Comparison of ENCODE assay signal across 8 cellular contexts in genomic region chr9:137611623-137612609, GRCh38. TPM values are rescaled to one million over a fixed set of nuclear protein-coding genes. Genes with fewer than 3 reads are reported as not detected.
DNase-seq lines count a peak whose midpoint lies in the region; TF ChIP-seq lines count a peak whose summit lies in the region.

No MANE protein-coding gene starts in this region.

- peak overlapping the region; percentile 84 for H3K27ac Mint-ChIP-seq in activated T-cell treated with anti-CD3 and anti-CD28 coated beads, Interleukin-2, amount 50 U/mL, for 24 hours

- H3K9me3 Mint-ChIP-seq in activated T-cell treated with anti-CD3 and anti-CD28 coated beads, Interleukin-2, amount 50 U/mL, for 24 hours: no peaks in the 10 kb centered on the region

- H3K4me1 Mint-ChIP-seq in activated T-cell treated with anti-CD3 and anti-CD28 coated beads, Interleukin-2, amount 50 U/mL, for 24 hours (ENCODE audit: low read depth): peaks cover 42% of the 10 kb centered on the region

- peak; percentile 56 for DNase-seq in activated T-cell treated with anti-CD3 and anti-CD28 coated beads, Interleukin-2, amount 50 U/mL, for 24 hours
- DNase-seq in activated T-cell treated with anti-CD3 and anti-CD28 coated beads for 4 hours: no peak
- DNase-seq in RKO (ENCODE audit: low spot score): peak; percentile 84
- DNase-seq in choroid plexus epithelial cell (ENCODE audit: low read depth): peak; percentile 80
- DNase-seq in mucosa of gallbladder (ENCODE audit: low spot score): peak; percentile 94
- DNase-seq in T-helper 2 cell: no peak
- DNase-seq in MV-4-11 (lab: John Stamatoyannopoulos, UW): no peak
- no peak for DNase-seq in mesenteric fat pad (ENCODE audit: low spot score)

- no peaks in the 10 kb centered on the region for H3K27me3 Mint-ChIP-seq in activated T-cell treated with anti-CD3 and anti-CD28 coated beads, Interleukin-2, amount 50 U/mL, for 24 hours

- no peak overlapping the region for H3K4me3 ChIP-seq in choroid plexus epithelial cell (ENCODE audit: low read depth, low read length)

- H3K36me3 Mint-ChIP-seq in activated T-cell treated with anti-CD3 and anti-CD28 coated beads, Interleukin-2, amount 50 U/mL, for 24 hours (ENCODE audit: low read depth): peaks cover 37% of the 10 kb centered on the region

- no peak overlapping the region for H3K4me3 Mint-ChIP-seq in activated T-cell treated with anti-CD3 and anti-CD28 coated beads, Interleukin-2, amount 50 U/mL, for 24 hours

- no peak for TF ChIP-seq CTCF in choroid plexus epithelial cell (conservative IDR thresholded peaks at IDR 0.05; ENCODE audit: low read depth, low read length)

RNA-seq across cellular contexts. Expression of gene ARRDC1, which starts 6.4 kb away (rescaled TPM):
- total RNA-seq in mucosa of gallbladder (134 TPM), mesenteric fat pad (22.4 TPM)

RNA-seq across cellular contexts. Expression of gene EHMT1, which starts 6.9 kb away (rescaled TPM):
- total RNA-seq in mucosa of gallbladder: 100 TPM
- total RNA-seq in mesenteric fat pad: 95.3 TPM

RNA-seq across cellular contexts. Expression of gene ZMYND19, which starts 21.6 kb away (rescaled TPM):
- total RNA-seq in mucosa of gallbladder (22.2 TPM), mesenteric fat pad (18.6 TPM)

RNA-seq across cellular contexts. Expression of gene DPH7, which starts 33.2 kb away (rescaled TPM):
- 33.9 TPM for total RNA-seq in mucosa of gallbladder
- 17.6 TPM for total RNA-seq in mesenteric fat pad

Comparison
In these comparisons a context has a peak if more than half of its experiments do, and no peak if none do; other contexts are left out.
1. DNase-seq: peak in activated T-cell treated with anti-CD3 and anti-CD28 coated beads, Interleukin-2, amount 50 U/mL, for 24 hours (single experiment), RKO (single experiment), choroid plexus epithelial cell (single experiment) and mucosa of gallbladder (single experiment); none in activated T-cell treated with anti-CD3 and anti-CD28 coated beads for 4 hours (single experiment), T-helper 2 cell (0 of 5), MV-4-11 (single experiment) and mesenteric fat pad (single experiment).